32 cellular contexts compared by ENCODE assay signal in genomic region chr5:179955062-179955461, GRCh38.
"Had no signal": no experiment of that assay in that cellular context is flagged by ENCODE, and none has a peak within 500 bp of the region (broad histone marks: within the 10 kb centered on the region; RNA-seq: fewer than 3 reads in every experiment).

No MANE protein-coding gene starts in this region.

- H3K27ac ChIP-seq: body of pancreas, colonic mucosa, esophagus muscularis mucosa, foreskin keratinocyte, gastroesophageal sphincter had no signal

- H3K4me3 Mint-ChIP-seq: activated CD4-positive, alpha-beta memory T cell treated with anti-CD3 and anti-CD28 coated beads for 36 hours; activated CD4-positive, alpha-beta T cell treated with anti-CD3 and anti-CD28 coated beads for 36 hours; activated CD4-positive, alpha-beta T cell treated with anti-CD3 and anti-CD28 coated beads, Interleukin-2, amount 10 ng/mL, durations not matched to agents 24 days and 14 days; activated CD8-positive, alpha-beta memory T cell treated with anti-CD3 and anti-CD28 coated beads, Interleukin-2, amount 10 ng/mL, durations not matched to agents 7 days and 5 days; activated CD8-positive, alpha-beta T cell treated with anti-CD3 and anti-CD28 coated beads, Interleukin-2, amount 10 ng/mL, durations not matched to agents 7 days and 5 days; activated naive CD4-positive, alpha-beta T cell treated with anti-CD3 and anti-CD28 coated beads for 36 hours; activated naive CD4-positive, alpha-beta T cell treated with anti-CD3 and anti-CD28 coated beads, Interleukin-2, amount 50 U/mL, for 24 hours; activated naive CD8-positive, alpha-beta T cell treated with anti-CD3 and anti-CD28 coated beads for 36 hours; activated naive CD8-positive, alpha-beta T cell treated with anti-CD3 and anti-CD28 coated beads, Interleukin-2, amount 50 U/mL, for 24 hours; activated T-helper 1 cell treated with anti-CD3 and anti-CD28 coated beads, Interleukin-12 subunit alpha, Interleukin-12 subunit beta, Interleukin-2, Interleukin-4 antibody, amounts not matched to agents 30 ng/mL and 10 ng/mL and 1 ng/mL, durations not matched to agents 14 hours and 24 hours and 36 hours; effector memory CD8-positive, alpha-beta T cell had no signal

- ATAC-seq: activated CD4-positive, alpha-beta T cell treated with anti-CD3 and anti-CD28 coated beads for 36 hours; activated CD8-positive, alpha-beta memory T cell treated with anti-CD3 and anti-CD28 coated beads, Interleukin-2, amount 10 ng/mL, durations not matched to agents 7 days and 5 days; activated CD8-positive, alpha-beta T cell treated with anti-CD3 and anti-CD28 coated beads, Interleukin-2, amount 10 ng/mL, durations not matched to agents 7 days and 5 days; activated naive CD8-positive, alpha-beta T cell treated with anti-CD3 and anti-CD28 coated beads, Interleukin-2, amount 50 U/mL, for 24 hours; body of pancreas; effector memory CD8-positive, alpha-beta T cell; foreskin keratinocyte; gastroesophageal sphincter had no signal

- H3K9me3 Mint-ChIP-seq: activated CD4-positive, alpha-beta memory T cell treated with anti-CD3 and anti-CD28 coated beads for 36 hours; activated CD4-positive, alpha-beta T cell treated with anti-CD3 and anti-CD28 coated beads, Interleukin-2, amount 10 ng/mL, durations not matched to agents 24 days and 14 days; activated naive CD4-positive, alpha-beta T cell treated with anti-CD3 and anti-CD28 coated beads for 36 hours; activated naive CD4-positive, alpha-beta T cell treated with anti-CD3 and anti-CD28 coated beads, Interleukin-2, amount 50 U/mL, for 24 hours; activated naive CD8-positive, alpha-beta T cell treated with anti-CD3 and anti-CD28 coated beads for 36 hours; activated naive CD8-positive, alpha-beta T cell treated with anti-CD3 and anti-CD28 coated beads, Interleukin-2, amount 50 U/mL, for 24 hours; activated T-helper 1 cell treated with anti-CD3 and anti-CD28 coated beads, Interleukin-12 subunit alpha, Interleukin-12 subunit beta, Interleukin-2, Interleukin-4 antibody, amounts not matched to agents 30 ng/mL and 10 ng/mL and 1 ng/mL, durations not matched to agents 14 hours and 24 hours and 36 hours; activated T-helper 2 cell treated with anti-CD3 and anti-CD28 coated beads, Interferon-gamma antibody, Interleukin-2, Interleukin-4, amounts not matched to agents 10 μg/mL and 5 μg/mL and 100 μg/mL, durations not matched to agents 14 hours and 24 hours and 36 hours; effector memory CD8-positive, alpha-beta T cell had no signal

- H3K4me1 Mint-ChIP-seq: activated CD4-positive, alpha-beta T cell treated with anti-CD3 and anti-CD28 coated beads for 36 hours; activated CD4-positive, alpha-beta T cell treated with anti-CD3 and anti-CD28 coated beads, Interleukin-2, amount 10 ng/mL, durations not matched to agents 24 days and 14 days; activated CD8-positive, alpha-beta memory T cell treated with anti-CD3 and anti-CD28 coated beads, Interleukin-2, amount 10 ng/mL, durations not matched to agents 7 days and 5 days; activated naive CD4-positive, alpha-beta T cell treated with anti-CD3 and anti-CD28 coated beads, Interleukin-2, amount 50 U/mL, for 24 hours; activated naive CD8-positive, alpha-beta T cell treated with anti-CD3 and anti-CD28 coated beads for 36 hours; activated naive CD8-positive, alpha-beta T cell treated with anti-CD3 and anti-CD28 coated beads, Interleukin-2, amount 50 U/mL, for 24 hours had no signal

- DNase-seq: activated CD4-positive, alpha-beta memory T cell treated with anti-CD3 and anti-CD28 coated beads for 36 hours; activated CD4-positive, alpha-beta T cell treated with anti-CD3 and anti-CD28 coated beads for 36 hours; activated CD4-positive, alpha-beta T cell treated with anti-CD3 and anti-CD28 coated beads, Interleukin-2, amount 10 ng/mL, durations not matched to agents 24 days and 14 days; activated CD4-positive, CD25-positive, alpha-beta regulatory T cell; activated CD4-positive, CD25-positive, alpha-beta regulatory T cell treated with anti-CD3 and anti-CD28 coated beads, Interleukin-2, amount 50 U/mL, for 72 hours; activated CD8-positive, alpha-beta memory T cell treated with anti-CD3 and anti-CD28 coated beads, Interleukin-2, amount 10 ng/mL, durations not matched to agents 7 days and 5 days; activated CD8-positive, alpha-beta memory T cell treated with anti-CD3 and anti-CD28 coated beads, Interleukin-2, amount 50 U/mL, for 4 hours; activated CD8-positive, alpha-beta T cell treated with anti-CD3 and anti-CD28 coated beads, Interleukin-2, amount 10 ng/mL, durations not matched to agents 7 days and 5 days; activated effector memory CD4-positive, alpha-beta T cell treated with anti-CD3 and anti-CD28 coated beads, Interleukin-2, amount 50 U/mL, for 16 hours; activated naive CD4-positive, alpha-beta T cell treated with anti-CD3 and anti-CD28 coated beads for 36 hours; activated naive CD8-positive, alpha-beta T cell treated with anti-CD3 and anti-CD28 coated beads for 36 hours; activated naive CD8-positive, alpha-beta T cell treated with anti-CD3 and anti-CD28 coated beads, Interleukin-2, amount 50 U/mL, for 24 hours; activated T-cell treated with anti-CD3 and anti-CD28 coated beads, Interleukin-2, amount 50 U/mL, for 1 hour; activated T-cell treated with anti-CD3 and anti-CD28 coated beads, Interleukin-2, amount 50 U/mL, for 48 hours; adrenal gland; amygdala; aorta; body of pancreas; central memory CD4-positive, alpha-beta T cell; cerebellar nuclear complex; colonic mucosa; dermis blood vessel endothelial cell; effector CD4-positive, alpha-beta T cell; effector memory CD8-positive, alpha-beta T cell; erythroblast; foreskin keratinocyte; T-helper 2 cell had no signal

- H3K4me3 ChIP-seq: adrenal gland, body of pancreas, colonic mucosa, esophagus muscularis mucosa, gastroesophageal sphincter had no signal

- H3K36me3 Mint-ChIP-seq: activated CD8-positive, alpha-beta memory T cell treated with anti-CD3 and anti-CD28 coated beads, Interleukin-2, amount 10 ng/mL, durations not matched to agents 7 days and 5 days had no signal

- H3K9me3 ChIP-seq: adrenal gland, body of pancreas, colonic mucosa, esophagus muscularis mucosa, gastroesophageal sphincter had no signal

- H3K4me1 ChIP-seq: adrenal gland, body of pancreas, colonic mucosa, foreskin keratinocyte had no signal

- H3K27me3 ChIP-seq: adrenal gland, body of pancreas, colonic mucosa, esophagus muscularis mucosa, foreskin keratinocyte, gastroesophageal sphincter had no signal

- H3K27ac Mint-ChIP-seq: activated CD4-positive, alpha-beta memory T cell treated with anti-CD3 and anti-CD28 coated beads for 36 hours; activated CD4-positive, alpha-beta T cell treated with anti-CD3 and anti-CD28 coated beads for 36 hours; activated CD4-positive, alpha-beta T cell treated with anti-CD3 and anti-CD28 coated beads, Interleukin-2, amount 10 ng/mL, durations not matched to agents 24 days and 14 days; activated CD8-positive, alpha-beta memory T cell treated with anti-CD3 and anti-CD28 coated beads, Interleukin-2, amount 10 ng/mL, durations not matched to agents 7 days and 5 days; activated CD8-positive, alpha-beta T cell treated with anti-CD3 and anti-CD28 coated beads, Interleukin-2, amount 10 ng/mL, durations not matched to agents 7 days and 5 days; activated naive CD4-positive, alpha-beta T cell treated with anti-CD3 and anti-CD28 coated beads for 36 hours; activated naive CD4-positive, alpha-beta T cell treated with anti-CD3 and anti-CD28 coated beads, Interleukin-2, amount 50 U/mL, for 24 hours; activated naive CD8-positive, alpha-beta T cell treated with anti-CD3 and anti-CD28 coated beads for 36 hours; activated naive CD8-positive, alpha-beta T cell treated with anti-CD3 and anti-CD28 coated beads, Interleukin-2, amount 50 U/mL, for 24 hours; activated T-helper 1 cell treated with anti-CD3 and anti-CD28 coated beads, Interleukin-12 subunit alpha, Interleukin-12 subunit beta, Interleukin-2, Interleukin-4 antibody, amounts not matched to agents 30 ng/mL and 10 ng/mL and 1 ng/mL, durations not matched to agents 14 hours and 24 hours and 36 hours; activated T-helper 2 cell treated with anti-CD3 and anti-CD28 coated beads, Interferon-gamma antibody, Interleukin-2, Interleukin-4, amounts not matched to agents 10 μg/mL and 5 μg/mL and 100 μg/mL, durations not matched to agents 14 hours and 24 hours and 36 hours; effector memory CD8-positive, alpha-beta T cell had no signal

- H3K36me3 ChIP-seq: adrenal gland, colonic mucosa had no signal

- H3K27me3 Mint-ChIP-seq: activated CD4-positive, alpha-beta memory T cell treated with anti-CD3 and anti-CD28 coated beads for 36 hours; activated CD4-positive, alpha-beta T cell treated with anti-CD3 and anti-CD28 coated beads for 36 hours; activated CD8-positive, alpha-beta memory T cell treated with anti-CD3 and anti-CD28 coated beads, Interleukin-2, amount 10 ng/mL, durations not matched to agents 7 days and 5 days; activated naive CD4-positive, alpha-beta T cell treated with anti-CD3 and anti-CD28 coated beads, Interleukin-2, amount 50 U/mL, for 24 hours; activated naive CD8-positive, alpha-beta T cell treated with anti-CD3 and anti-CD28 coated beads for 36 hours; activated naive CD8-positive, alpha-beta T cell treated with anti-CD3 and anti-CD28 coated beads, Interleukin-2, amount 50 U/mL, for 24 hours; effector memory CD8-positive, alpha-beta T cell had no signal
